In genomic region chr9:35067056-35067455, GRCh38 we compare ENCODE assay signal across 15 cellular contexts.
"Had no signal": no experiment of that assay in that cellular context is flagged by ENCODE, and none has a peak within 500 bp of the region (broad histone marks: within the 10 kb centered on the region; RNA-seq: fewer than 3 reads in every experiment).

No MANE protein-coding gene starts in this region.

- H3K4me3 Mint-ChIP-seq: endodermal cell had no signal

- H3K9me3 Mint-ChIP-seq: endodermal cell had no signal

- H3K9me3 ChIP-seq: ascending aorta, sigmoid colon, spleen, stomach, testis had no signal

- ATAC-seq: esophagus mucosa, left colon had no signal

- H3K9ac ChIP-seq: parathyroid adenoma had no signal

- DNase-seq: activated CD4-positive, alpha-beta T cell treated with anti-CD3 and anti-CD28 coated beads, Interleukin-2, amount 50 U/mL, for 4 hours; activated CD4-positive, CD25-positive, alpha-beta regulatory T cell; activated CD8-positive, alpha-beta memory T cell treated with anti-CD3 and anti-CD28 coated beads, Interleukin-2, amount 50 U/mL, for 4 hours; dorsolateral prefrontal cortex; endodermal cell; left colon; sigmoid colon; stomach; testis had no signal

- H3K27me3 ChIP-seq: ascending aorta, cardiac muscle cell, dorsolateral prefrontal cortex, sigmoid colon, spleen, stomach, testis had no signal

- H3K4me3 ChIP-seq: ascending aorta, cardiac muscle cell, dorsolateral prefrontal cortex, lung, sigmoid colon, spleen, stomach, testis had no signal

- H2AFZ ChIP-seq: parathyroid adenoma had no signal
